In the genomic region with DNA sequence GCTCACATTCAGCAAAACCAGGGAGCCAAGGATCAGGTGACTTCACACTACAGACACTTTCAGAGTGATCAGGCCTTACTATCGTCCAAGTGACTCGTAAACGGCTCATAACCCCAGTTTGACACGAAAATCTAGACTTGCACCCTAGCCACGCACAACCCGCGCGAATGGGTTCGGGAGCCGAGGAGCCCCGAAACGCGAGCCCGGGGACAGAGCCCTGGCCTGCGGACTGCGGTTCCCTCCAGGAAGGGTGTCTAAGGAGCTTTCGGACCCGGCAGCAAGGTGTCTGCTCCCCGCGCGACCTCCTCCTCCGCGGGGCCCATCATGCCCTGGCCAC, we compare ENCODE assay signal across 8 cellular contexts. TPM values are rescaled to one million over a fixed set of nuclear protein-coding genes. Genes with fewer than 3 reads are reported as not detected.
DNase-seq lines count a peak whose midpoint lies in the region; ATAC-seq and TF ChIP-seq lines count a peak whose summit lies in the region.

No MANE protein-coding gene starts in this region.

- no peaks in the 10 kb centered on the region for H3K27me3 ChIP-seq in lung (ENCODE audit: control insufficient read depth, insufficient read depth)

- peak; percentile 24 for ATAC-seq in HG02884 (IDR thresholded peaks at IDR 0.05; ENCODE audit: unreplicated experiment)
- ATAC-seq in activated CD4-positive, CD25-positive, alpha-beta regulatory T cell treated with anti-CD3 and anti-CD28 coated beads, Interleukin-2, amount 50 U/mL, for 24 hours = peak; percentile 29 to 36
- peak; percentile 13 for ATAC-seq in lung (ENCODE audit: insufficient read depth, low FRiP score)

- peaks cover 2 to 6% of the 10 kb centered on the region in 2 donors for H3K4me1 ChIP-seq in lung (ENCODE audit: control insufficient read depth in 2 of 2, insufficient read depth in 2 of 2, low read length in 2 of 2)

- H3K27ac ChIP-seq in lung (ENCODE audit: low read depth in 1 of 2, low read length in 1 of 2) = peak overlapping the region; percentile 98 to 100

- H3K36me3 ChIP-seq in lung (ENCODE audit: control insufficient read depth in 2 of 2, insufficient read depth in 2 of 2, low read length in 2 of 2) = no peaks in the 10 kb centered on the region

- peak overlapping the region; percentile 99 for H3K4me3 ChIP-seq in GM12865 (ENCODE audit: low read depth, low read length)
- peak overlapping the region; percentile 95 for H3K4me3 ChIP-seq in lung

- TF ChIP-seq CTCF in GM12865 (IDR thresholded peaks at IDR 0.05; ENCODE audit: insufficient read depth, low read depth, low read length, missing control alignments) = no peak
- no peak for TF ChIP-seq CTCF in lung (IDR thresholded peaks at IDR 0.05; ENCODE audit: control extremely low read depth, extremely low read depth)

- no peaks in the 10 kb centered on the region for H3K9me3 ChIP-seq in lung (ENCODE audit: control insufficient read depth in 2 of 2, insufficient read depth in 1 of 2, low read length in 1 of 2)

- DNase-seq in 8988T (peak; percentile 44), GM12865 (ENCODE audit: low read depth) (peak; percentile 76), NCI-H1694 treated with DMSO at 0.1 percent for 48 hours (lab: John Stamatoyannopoulos, UW) (peak; percentile 37), dermis microvascular lymphatic vessel endothelial cell (ENCODE audit: low read depth in 2 of 2) (peak; percentile 23 to 85), lung (ENCODE audit: low spot score) (peak; percentile 64)
- DNase-seq in stimulated activated CD8-positive, alpha-beta memory T cell treated with anti-CD3 and anti-CD28 coated beads, Interleukin-2, amount 100 ng/mL, for 48 hours (ENCODE audit: low read depth in 2 of 2) = peak; percentile 41 to 42

- WGBS in lung, 2 donors = 0 to 1% methylated on average over 22 to 23 of the region's 23 CpGs

RNA-seq across cellular contexts. Expression of a gene that starts 0.8 kb away (rescaled TPM):
- total RNA-seq in dermis microvascular lymphatic vessel endothelial cell (47.0 and 52.6 TPM in 2 replicates), lung (100 to 1,000 TPM in 1 of 2 donors, 10 to 100 TPM in 1; 53.1 to 171 TPM)
- 10 to 100 TPM; 23.4 to 27.3 TPM for polyA plus RNA-seq in lung

Comparison
In these comparisons a context has a peak if more than half of its experiments do, and no peak if none do; other contexts are left out.
1. Peak in every context shown above with its lines: DNase-seq, ATAC-seq, H3K4me3 ChIP-seq and H3K27ac ChIP-seq.